Comparison of ENCODE assay signal across 13 cellular contexts in genomic region chr12:88390811-88391210, GRCh38.
"Had no signal": no experiment of that assay in that cellular context is flagged by ENCODE, and none has a peak within 500 bp of the region (broad histone marks: within the 10 kb centered on the region; RNA-seq: fewer than 3 reads in every experiment).

No MANE protein-coding gene starts in this region.

- H3K4me2 ChIP-seq: hepatocyte had no signal

- FAIRE-seq: small intestine, urothelium cell line had no signal

- H3K9me3 ChIP-seq: pancreas, suprapubic skin, thyroid gland had no signal

- H3K4me3 ChIP-seq: esophagus squamous epithelium, hepatocyte, pancreas, suprapubic skin, thyroid gland had no signal

- H3K79me2 ChIP-seq: hepatocyte had no signal

- DNase-seq: esophagus squamous epithelium; foreskin melanocyte; head of caudate nucleus; natural killer cell; pancreas; right cardiac atrium; small intestine; stimulated activated CD4-positive, alpha-beta T cell treated with anti-CD3 and anti-CD28 coated beads, Interleukin-12 subunit alpha, Interleukin-12 subunit beta, amount 100 ng/mL, for 4 hours; stimulated activated naive CD4-positive, alpha-beta T cell; thyroid gland had no signal

- H3K36me3 ChIP-seq: esophagus squamous epithelium, pancreas, suprapubic skin, thyroid gland had no signal

- H3K27ac ChIP-seq: esophagus squamous epithelium, hepatocyte, pancreas, suprapubic skin, thyroid gland had no signal

- H3K27me3 ChIP-seq: esophagus squamous epithelium, hepatocyte, pancreas, suprapubic skin, thyroid gland had no signal

- H2AFZ ChIP-seq: hepatocyte had no signal

- H3K4me1 ChIP-seq: pancreas, thyroid gland had no signal
